21 cellular contexts compared by ENCODE assay signal in the genomic region with DNA sequence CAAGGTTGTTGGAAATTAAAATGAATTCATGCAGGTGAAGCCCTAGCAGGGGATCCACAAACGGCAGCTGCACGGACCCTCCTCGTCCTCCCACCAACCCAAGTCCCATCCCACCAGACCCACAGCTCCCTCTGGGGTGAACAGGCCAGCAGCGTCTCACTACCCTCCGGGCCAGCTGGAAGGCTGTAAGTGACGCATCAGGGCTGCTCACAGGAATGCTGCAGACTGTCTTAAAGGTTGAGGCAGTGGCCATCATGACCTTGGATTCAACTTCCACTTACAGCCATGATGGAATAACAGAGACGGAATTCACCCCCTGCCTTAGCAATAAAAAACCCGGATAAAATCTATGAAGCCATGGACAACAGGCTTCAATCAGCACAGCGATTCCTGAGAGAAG. TPM values are rescaled to one million over a fixed set of nuclear protein-coding genes. Genes with fewer than 3 reads are reported as not detected.
A peak's percentile ranks its signal among the peaks of the same experiment; 100 is the strongest.
DNase-seq lines count a peak whose midpoint lies in the region; ATAC-seq and TF ChIP-seq lines count a peak whose summit lies in the region.
"Had no signal": no experiment of that assay in that cellular context is flagged by ENCODE, and none has a peak within 500 bp of the region (broad histone marks: within the 10 kb centered on the region; RNA-seq: fewer than 3 reads in every experiment).

No MANE protein-coding gene starts in this region.

- no peak for TF ChIP-seq CTCF in GM23338 (conservative IDR thresholded peaks at IDR 0.05; ENCODE audit: low read depth in 2 of 2)
- TF ChIP-seq CTCF in WTC11 (IDR thresholded peaks at IDR 0.05): no peak
- no peak for TF ChIP-seq CTCF in fibroblast of villous mesenchyme (IDR thresholded peaks at IDR 0.05; ENCODE audit: insufficient read depth, low read depth, low read length)

- no peaks in the 10 kb centered on the region for H3K27me3 ChIP-seq in GM23338 (ENCODE audit: insufficient read depth)

- H3K36me3 Mint-ChIP-seq in GM23338 (ENCODE audit: low read depth) (peaks cover 28% of the 10 kb centered on the region), WTC11 (peaks cover 21% of the 10 kb centered on the region)
- peaks cover 24% of the 10 kb centered on the region for H3K36me3 Mint-ChIP-seq in stimulated activated memory B cell treated with anti-CD40 and anti-IgM and Interleukin-4, amounts not matched to agents 10 μg/mL and 1 μg/mL and 100 μg/mL, for 72 hours
- peaks cover 16% of the 10 kb centered on the region for H3K36me3 Mint-ChIP-seq in activated T-cell treated with anti-CD3 and anti-CD28 coated beads, Interleukin-2, amount 50 U/mL, for 4 hours (ENCODE audit: insufficient read depth)

- no peak overlapping the region for H3K27ac ChIP-seq in GM23338 (ENCODE audit: low read depth)
- H3K27ac ChIP-seq: coronary artery, prostate gland, thoracic aorta had no signal

- POLR2A ChIA-PET in WTC11 (lab: Charles Lee): no interaction called here

- peaks cover 10% of the 10 kb centered on the region; the same call in 2 of the 3 replicates for H3K4me1 Mint-ChIP-seq in GM23338
- H3K4me1 Mint-ChIP-seq in WTC11: peaks cover 7% of the 10 kb centered on the region
- peaks cover 28% of the 10 kb centered on the region for H3K4me1 Mint-ChIP-seq in stimulated activated memory B cell treated with anti-CD40 and anti-IgM and Interleukin-4, amounts not matched to agents 10 μg/mL and 1 μg/mL and 100 μg/mL, for 72 hours
- peaks cover 20% of the 10 kb centered on the region for H3K4me1 Mint-ChIP-seq in activated T-cell treated with anti-CD3 and anti-CD28 coated beads, Interleukin-2, amount 50 U/mL, for 4 hours (ENCODE audit: low read depth)

- DNase-seq in GM23338 (ENCODE audit: low spot score) (no peak), WTC11 (ENCODE audit: low spot score) (no peak), fibroblast of villous mesenchyme (ENCODE audit: low read depth) (peak; percentile 70), COLO668 (lab: John Stamatoyannopoulos, UW; ENCODE audit: unreplicated experiment) (no peak)
- DNase-seq in activated T-cell treated with anti-CD3 and anti-CD28 coated beads, Interleukin-2, amount 50 U/mL, for 4 hours: no peak
- DNase-seq: activated CD4-positive, CD25-positive, alpha-beta regulatory T cell treated with anti-CD3 and anti-CD28 coated beads, Interleukin-2, amount 50 U/mL, for 72 hours; activated T-cell treated with anti-CD3 and anti-CD28 coated beads, Interleukin-2, amount 50 U/mL, for 24 hours; foreskin melanocyte; HCEC 1CT; NCI-H1048; NCI-H2029 had no signal

- ATAC-seq in GM23338: peak; percentile 18; the same call in 2 of the 3 replicates
- ATAC-seq in WTC11: 0 out of 2 replicates have a peak, but pooled peaks have one; percentile 29
- ATAC-seq in stimulated activated memory B cell treated with anti-CD40 and anti-IgM and Interleukin-4, amounts not matched to agents 10 μg/mL and 1 μg/mL and 100 μg/mL, for 72 hours: no peak
- ATAC-seq in activated T-cell treated with anti-CD3 and anti-CD28 coated beads, Interleukin-2, amount 50 U/mL, for 4 hours: no peak
- ATAC-seq in GM18858 (IDR thresholded peaks at IDR 0.05; ENCODE audit: unreplicated experiment): no peak

- no peaks in the 10 kb centered on the region for H3K4me1 ChIP-seq in GM23338 (ENCODE audit: insufficient read depth)
- H3K4me1 ChIP-seq: prostate gland had no signal

- H3K27ac Mint-ChIP-seq in GM23338 (peak overlapping the region; percentile 21; the same call in 1 of the 2 replicates), WTC11 (peak overlapping the region; percentile 92)
- H3K27ac Mint-ChIP-seq in stimulated activated memory B cell treated with anti-CD40 and anti-IgM and Interleukin-4, amounts not matched to agents 10 μg/mL and 1 μg/mL and 100 μg/mL, for 72 hours: peak overlapping the region; percentile 60
- H3K27ac Mint-ChIP-seq: activated T-cell treated with anti-CD3 and anti-CD28 coated beads, Interleukin-2, amount 50 U/mL, for 24 hours had no signal

- peaks cover 15% of the 10 kb centered on the region; the same call in 2 of the 3 replicates for H3K9me3 Mint-ChIP-seq in GM23338
- H3K9me3 Mint-ChIP-seq in WTC11: peaks cover 9% of the 10 kb centered on the region
- H3K9me3 Mint-ChIP-seq in stimulated activated memory B cell treated with anti-CD40 and anti-IgM and Interleukin-4, amounts not matched to agents 10 μg/mL and 1 μg/mL and 100 μg/mL, for 72 hours: peaks cover 3% of the 10 kb centered on the region
- peaks cover 6% of the 10 kb centered on the region for H3K9me3 Mint-ChIP-seq in activated T-cell treated with anti-CD3 and anti-CD28 coated beads, Interleukin-2, amount 50 U/mL, for 4 hours

- H3K4me3 ChIP-seq in GM23338: no peak overlapping the region
- H3K4me3 ChIP-seq in fibroblast of villous mesenchyme (ENCODE audit: low read depth, low read length): no peak overlapping the region
- H3K4me3 ChIP-seq: coronary artery, prostate gland, thoracic aorta had no signal

- H3K27me3 Mint-ChIP-seq in GM23338 (ENCODE audit: insufficient read depth, low read depth, poor library complexity) (peaks cover 3% of the 10 kb centered on the region), WTC11 (ENCODE audit: low read depth) (no peaks in the 10 kb centered on the region)
- no peaks in the 10 kb centered on the region for H3K27me3 Mint-ChIP-seq in stimulated activated memory B cell treated with anti-CD40 and anti-IgM and Interleukin-4, amounts not matched to agents 10 μg/mL and 1 μg/mL and 100 μg/mL, for 72 hours
- no peaks in the 10 kb centered on the region for H3K27me3 Mint-ChIP-seq in activated T-cell treated with anti-CD3 and anti-CD28 coated beads, Interleukin-2, amount 50 U/mL, for 4 hours (ENCODE audit: low read depth)
- H3K27me3 Mint-ChIP-seq: activated naive CD4-positive, alpha-beta T cell treated with anti-CD3 and anti-CD28 coated beads, Interleukin-2, amount 50 U/mL, for 24 hours; activated T-cell treated with anti-CD3 and anti-CD28 coated beads, Interleukin-2, amount 50 U/mL, for 24 hours had no signal

- no peaks in the 10 kb centered on the region for H3F3A ChIP-seq in GM23338 (replicated peaks; ENCODE audit: low read depth)

- peaks cover 70% of the 10 kb centered on the region for H3K79me2 ChIP-seq in GM23338 (replicated peaks; ENCODE audit: insufficient read depth)

- no peaks in the 10 kb centered on the region for H3K36me3 ChIP-seq in GM23338 (ENCODE audit: insufficient read depth)
- H3K36me3 ChIP-seq: prostate gland, thoracic aorta had no signal

- CTCF ChIA-PET in WTC11 (lab: Charles Lee): interaction anchor here (1.1 to 1.4 kb wide), 2 partner anchors 10 to 33 kb away, joined by 4 to 6 read pairs; a partner anchor contains a TSS

- H4K20me1 ChIP-seq in GM23338 (replicated peaks; ENCODE audit: insufficient read depth): peaks cover 29% of the 10 kb centered on the region; the same call in 1 of the 2 replicates

- no peak overlapping the region for H3K4me2 ChIP-seq in GM23338

- no peak overlapping the region for H3K4me3 Mint-ChIP-seq in GM23338
- H3K4me3 Mint-ChIP-seq in WTC11: no peak overlapping the region
- H3K4me3 Mint-ChIP-seq in stimulated activated memory B cell treated with anti-CD40 and anti-IgM and Interleukin-4, amounts not matched to agents 10 μg/mL and 1 μg/mL and 100 μg/mL, for 72 hours: no peak overlapping the region
- H3K4me3 Mint-ChIP-seq in activated T-cell treated with anti-CD3 and anti-CD28 coated beads, Interleukin-2, amount 50 U/mL, for 4 hours: no peak overlapping the region
- H3K4me3 Mint-ChIP-seq: activated naive CD4-positive, alpha-beta T cell treated with anti-CD3 and anti-CD28 coated beads, Interleukin-2, amount 50 U/mL, for 24 hours had no signal

- no peak overlapping the region for H2AFZ ChIP-seq in GM23338

- no peaks in the 10 kb centered on the region for H3K9me2 ChIP-seq in GM23338 (ENCODE audit: insufficient read depth)

TF ChIP-seq in WTC11, 78 proteins besides CTCF, POLR2A, EP300 and RAD21 (continues in another document):
- TF ChIP-seq, protein P1, sequence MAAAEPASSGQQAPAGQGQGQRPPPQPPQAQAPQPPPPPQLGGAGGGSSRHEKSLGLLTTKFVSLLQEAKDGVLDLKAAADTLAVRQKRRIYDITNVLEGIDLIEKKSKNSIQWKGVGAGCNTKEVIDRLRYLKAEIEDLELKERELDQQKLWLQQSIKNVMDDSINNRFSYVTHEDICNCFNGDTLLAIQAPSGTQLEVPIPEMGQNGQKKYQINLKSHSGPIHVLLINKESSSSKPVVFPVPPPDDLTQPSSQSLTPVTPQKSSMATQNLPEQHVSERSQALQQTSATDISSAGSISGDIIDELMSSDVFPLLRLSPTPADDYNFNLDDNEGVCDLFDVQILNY (CRISPR knock-in tag; IDR thresholded peaks at IDR 0.05): no peak
- TF ChIP-seq, protein P2, sequence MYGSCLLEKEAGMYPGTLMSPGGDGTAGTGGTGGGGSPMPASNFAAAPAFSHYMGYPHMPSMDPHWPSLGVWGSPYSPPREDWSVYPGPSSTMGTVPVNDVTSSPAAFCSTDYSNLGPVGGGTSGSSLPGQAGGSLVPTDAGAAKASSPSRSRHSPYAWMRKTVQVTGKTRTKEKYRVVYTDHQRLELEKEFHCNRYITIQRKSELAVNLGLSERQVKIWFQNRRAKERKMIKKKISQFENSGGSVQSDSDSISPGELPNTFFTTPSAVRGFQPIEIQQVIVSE (CRISPR knock-in tag; IDR thresholded peaks at IDR 0.05; ENCODE audit: borderline replicate concordance): no peak
- TF ChIP-seq ETV6 (CRISPR knock-in tag; IDR thresholded peaks at IDR 0.05): no peak
- no peak for TF ChIP-seq NFYB (CRISPR knock-in tag; conservative IDR thresholded peaks at IDR 0.05; ENCODE audit: low read depth)

RNA-seq across cellular contexts. Expression of a gene that starts 10.7 kb away (rescaled TPM):
- 44.5 and 46.6 TPM in 2 replicates for total RNA-seq in GM23338 (2014; rRNA removed; shearing (Covaris generic))
- 7.6 and 8.5 TPM in 2 replicates for polyA plus RNA-seq in GM23338 (2016; fragmentation: Nextera tagmentation; extraction: Ambion mirVana)
- 26.6 to 31.4 TPM (median 27.7 TPM) in 3 replicates for total RNA-seq in WTC11 (2021)
- 12.1 and 14.5 TPM in 2 replicates for total RNA-seq in fibroblast of villous mesenchyme
- 10 to 100 TPM; 27.0 to 31.9 (median 31.9) TPM for total RNA-seq in activated T-cell treated with anti-CD3 and anti-CD28 coated beads, Interleukin-2, amount 50 U/mL, for 4 hours
- polyA plus RNA-seq: neural cell had no signal

RNA-seq across cellular contexts. Expression of a gene that starts 41.9 kb away (rescaled TPM):
- 0.10 TPM in 1 of 2 replicates, not detected in the other for total RNA-seq in GM23338 (2014; rRNA removed; shearing (Covaris generic))
- not detected in 2 replicates for polyA plus RNA-seq in GM23338 (2016; fragmentation: Nextera tagmentation; extraction: Ambion mirVana)
- total RNA-seq in WTC11 (2021): 0.09 TPM in 1 of 3 replicates, not detected in the others
- total RNA-seq in fibroblast of villous mesenchyme: not detected in 2 replicates
- total RNA-seq in activated T-cell treated with anti-CD3 and anti-CD28 coated beads, Interleukin-2, amount 50 U/mL, for 4 hours: not detected
- total RNA-seq: HT1080, NCI-H460, prostate gland, RPMI7951, thoracic aorta had no signal
- polyA plus RNA-seq: neural cell had no signal

RNA-seq across cellular contexts. Expression of a gene that starts 52.9 kb away (rescaled TPM):
- total RNA-seq in GM23338 (2014; rRNA removed; shearing (Covaris generic)): 0.24 and 0.27 TPM in 2 replicates
- polyA plus RNA-seq in GM23338 (2016; fragmentation: Nextera tagmentation; extraction: Ambion mirVana): 0.47 TPM in 1 of 2 replicates, not detected in the other
- total RNA-seq in WTC11 (2021) (0.50 to 0.59 TPM (median 0.55 TPM) in 3 replicates), fibroblast of villous mesenchyme (under 0.01 TPM in 1 of 2 replicates, not detected in the other)
- 1 to 10 TPM; 5.7 to 6.8 (median 6.0) TPM for total RNA-seq in activated T-cell treated with anti-CD3 and anti-CD28 coated beads, Interleukin-2, amount 50 U/mL, for 4 hours
- total RNA-seq: NCI-H460, RPMI7951 had no signal

Comparison
In these comparisons a context has a peak if more than half of its experiments do, and no peak if none do; other contexts are left out.
1. ATAC-seq: peak in GM23338 (single experiment) and WTC11 (single experiment); none in stimulated activated memory B cell treated with anti-CD40 and anti-IgM and Interleukin-4, amounts not matched to agents 10 μg/mL and 1 μg/mL and 100 μg/mL, for 72 hours (single experiment), activated T-cell treated with anti-CD3 and anti-CD28 coated beads, Interleukin-2, amount 50 U/mL, for 4 hours (0 of 2) and GM18858 (single experiment).
2. H3K27ac Mint-ChIP-seq: peak in every context shown above with its lines; median percentile 92 in WTC11; 60 in stimulated activated memory B cell treated with anti-CD40 and anti-IgM and Interleukin-4, amounts not matched to agents 10 μg/mL and 1 μg/mL and 100 μg/mL, for 72 hours; 21 in GM23338.